Comparison of ENCODE assay signal across 8 cellular contexts in genomic region chr3:67109651-67110204, GRCh38.
DNase-seq lines count a peak whose midpoint lies in the region; ATAC-seq and FAIRE-seq lines count a peak whose summit lies in the region.

No MANE protein-coding gene starts in this region.

- no peaks in the 10 kb centered on the region for H3K9me3 Mint-ChIP-seq in activated CD4-positive, alpha-beta T cell treated with anti-CD3 and anti-CD28 coated beads, Interleukin-2, amount 10 ng/mL, durations not matched to agents 7 days and 5 days

- H3K27me3 Mint-ChIP-seq in activated CD4-positive, alpha-beta T cell treated with anti-CD3 and anti-CD28 coated beads, Interleukin-2, amount 10 ng/mL, durations not matched to agents 7 days and 5 days, result peaks cover 3% of the 10 kb centered on the region

- peak; percentile 57 for DNase-seq in AG20443 (ENCODE audit: low spot score)
- DNase-seq in RCC 7860 (ENCODE audit: low spot score), result peak; percentile 41
- DNase-seq in fibroblast of the conjunctiva (ENCODE audit: low read depth), result peak; percentile 38
- peak; percentile 31 for DNase-seq in skeletal muscle cell (ENCODE audit: low read depth)
- no peak for DNase-seq in frontal cortex (ENCODE audit: low spot score in 2 of 2)
- DNase-seq in cortex of kidney (lab: John Stamatoyannopoulos, UW), result no peak
- no peak for DNase-seq in activated CD4-positive, alpha-beta T cell treated with anti-CD3 and anti-CD28 coated beads, Interleukin-2, amount 10 ng/mL, durations not matched to agents 7 days and 5 days

- H3K27ac Mint-ChIP-seq in activated CD4-positive, alpha-beta T cell treated with anti-CD3 and anti-CD28 coated beads, Interleukin-2, amount 10 ng/mL, durations not matched to agents 7 days and 5 days, result no peak overlapping the region

- H3K4me3 ChIP-seq in skeletal muscle cell (ENCODE audit: low read depth, low read length), result no peak overlapping the region

- H3K4me1 Mint-ChIP-seq in activated CD4-positive, alpha-beta T cell treated with anti-CD3 and anti-CD28 coated beads, Interleukin-2, amount 10 ng/mL, durations not matched to agents 7 days and 5 days, result no peaks in the 10 kb centered on the region

- POLR2A ChIA-PET in activated CD4-positive, alpha-beta T cell treated with anti-CD3 and anti-CD28 coated beads, Interleukin-2, amount 10 ng/mL, durations not matched to agents 7 days and 5 days (lab: Charles Lee), result no interaction called here

- H3K36me3 Mint-ChIP-seq in activated CD4-positive, alpha-beta T cell treated with anti-CD3 and anti-CD28 coated beads, Interleukin-2, amount 10 ng/mL, durations not matched to agents 7 days and 5 days (ENCODE audit: low read depth), result no peaks in the 10 kb centered on the region

- peak; percentile 28 for FAIRE-seq in RCC 7860 (lab: Jason Lieb, UNC)
- no peak for FAIRE-seq in frontal cortex (lab: Jason Lieb, UNC)

- ATAC-seq in GM21529 (IDR thresholded peaks at IDR 0.05; ENCODE audit: unreplicated experiment), result peak; percentile 41

- no peak overlapping the region for H3K4me3 Mint-ChIP-seq in activated CD4-positive, alpha-beta T cell treated with anti-CD3 and anti-CD28 coated beads, Interleukin-2, amount 10 ng/mL, durations not matched to agents 7 days and 5 days

- CTCF ChIA-PET in activated CD4-positive, alpha-beta T cell treated with anti-CD3 and anti-CD28 coated beads, Interleukin-2, amount 10 ng/mL, durations not matched to agents 7 days and 5 days (lab: Charles Lee), result interaction anchor here (0.6 to 1.3 kb wide), 4 partner anchors 137 to 1008 kb away, joined by 3 read pairs; no protein-coding TSS in a partner anchor

Comparison
In these comparisons a context has a peak if more than half of its experiments do, and no peak if none do; other contexts are left out.
1. DNase-seq: peak in AG20443 (single experiment), RCC 7860 (single experiment), fibroblast of the conjunctiva (single experiment) and skeletal muscle cell (single experiment); none in frontal cortex (0 of 2), cortex of kidney (single experiment) and activated CD4-positive, alpha-beta T cell treated with anti-CD3 and anti-CD28 coated beads, Interleukin-2, amount 10 ng/mL, durations not matched to agents 7 days and 5 days (single experiment).